ENCODE assay signal across 7 cellular contexts in genomic region chr1:206240288-206240687, GRCh38. TPM values are rescaled to one million over a fixed set of nuclear protein-coding genes. Genes with fewer than 3 reads are reported as not detected.
DNase-seq lines count a peak whose midpoint lies in the region; ATAC-seq, FAIRE-seq and TF ChIP-seq lines count a peak whose summit lies in the region.
"Not testable (repeated sequence)": the region's sequence is repeated elsewhere in the genome, so short reads cannot be mapped to it uniquely, and the experiment has no call there.

No MANE protein-coding gene starts in this region.

- not testable (repeated sequence) for H3K9me1 ChIP-seq in IMR-90 (ENCODE audit: insufficient read depth, low read length)

- not testable (repeated sequence) for H3K27ac ChIP-seq in IMR-90 (ENCODE audit: insufficient read depth, low read length); OCI-LY7 (ENCODE audit: low read depth, low read length, poor library complexity, severe bottlenecking); GM12878 (ENCODE audit: control insufficient read depth, insufficient read depth)

- not testable (repeated sequence) for H3K4ac ChIP-seq in IMR-90 (ENCODE audit: low read depth, low read length)

- TF ChIP-seq EP300 in GM12878 (IDR thresholded peaks at IDR 0.05; ENCODE audit: borderline replicate concordance in 1 of 2, control insufficient read depth in 1 of 2, low read depth in 2 of 2, low read length in 2 of 2) = not testable (repeated sequence)

- not testable (repeated sequence) for TF ChIP-seq RAD21 in IMR-90 (IDR thresholded peaks at IDR 0.05; ENCODE audit: low read length); GM12878 (IDR thresholded peaks at IDR 0.05; ENCODE audit: insufficient read depth, low read depth, low read length)

- not testable (repeated sequence) for H4K20me1 ChIP-seq in IMR-90 (ENCODE audit: insufficient read depth, low read length); OCI-LY7 (ENCODE audit: insufficient read depth, low read length); GM12878 (ENCODE audit: control insufficient read depth, insufficient read depth)

- H4K91ac ChIP-seq in IMR-90 (ENCODE audit: insufficient read depth, low read depth, low read length) = not testable (repeated sequence)

- not testable (repeated sequence) for H4K8ac ChIP-seq in IMR-90 (ENCODE audit: low read depth in 2 of 2, low read length in 2 of 2)

- H3K27me3 ChIP-seq in IMR-90 (ENCODE audit: control insufficient read depth, insufficient read depth, low read length); GM12878 (replicated peaks in 1 of 2; ENCODE audit: control insufficient read depth in 2 of 2, insufficient read depth in 2 of 2, low read length in 1 of 2): not testable (repeated sequence)

- not testable (repeated sequence) for H2BK120ac ChIP-seq in IMR-90 (ENCODE audit: low read depth, low read length)

- H3K4me1 ChIP-seq in IMR-90 (ENCODE audit: control insufficient read depth, insufficient read depth, low read length); GM12878 (ENCODE audit: control insufficient read depth, insufficient read depth, low read length): not testable (repeated sequence)
- peaks cover 11% of the 10 kb centered on the region for H3K4me1 ChIP-seq in OCI-LY7 (ENCODE audit: insufficient read depth, low read length, poor library complexity, severe bottlenecking)

- not testable (repeated sequence) for H3K79me2 ChIP-seq in OCI-LY7 (ENCODE audit: insufficient read depth, low read depth, low read length); GM12878 (ENCODE audit: control insufficient read depth, insufficient read depth, low read length)

- not testable (repeated sequence) for H3K9me2 ChIP-seq in OCI-LY7 (ENCODE audit: insufficient read depth, low read length)

- dilution Hi-C loops in IMR-90 (cut with HindIII; ENCODE audit: low sequenced_read_pairs, unreplicated experiment) = not testable (repeated sequence)

- not testable (repeated sequence) for H3K79me1 ChIP-seq in IMR-90 (ENCODE audit: low read depth in 1 of 2, low read length in 2 of 2)

- not testable (repeated sequence) for H3K18ac ChIP-seq in IMR-90 (ENCODE audit: low read depth, low read length)

- SMC1A ChIA-PET in GM12878 (lab: Charles Lee; ENCODE audit: uncharacterized antibody, unreplicated experiment) = not testable (repeated sequence)

- WGBS in IMR-90 (ENCODE audit: extremely low coverage in 2 of 2, insufficient read length in 1 of 2), 2 experiments = no CpG with 5 or more reads among the region's 4 CpGs
- WGBS in GM12878 (ENCODE audit: insufficient coverage, insufficient replicate concordance, low lambda C conversion rate, missing lambda C conversion rate) = 11% methylated on average over 3 of the region's 4 CpGs

- peak; percentile 47 for ATAC-seq in GM18502 (IDR thresholded peaks at IDR 0.05; ENCODE audit: poor library complexity, unreplicated experiment)
- peak; percentile 32 for ATAC-seq in GM21367 (IDR thresholded peaks at IDR 0.05; ENCODE audit: unreplicated experiment)
- ATAC-seq in HG03025 (IDR thresholded peaks at IDR 0.05; ENCODE audit: low FRiP score, unreplicated experiment) = peak; percentile 39
- not testable (repeated sequence) for ATAC-seq in IMR-90 (ENCODE audit: low read depth)
- ATAC-seq in GM12878 = peak; percentile 77

- not testable (repeated sequence) for H2AK5ac ChIP-seq in IMR-90 (ENCODE audit: low read depth, low read length)

- not testable (repeated sequence) for H3K36me3 ChIP-seq in IMR-90 (ENCODE audit: control insufficient read depth, insufficient read depth, low read length); OCI-LY7 (ENCODE audit: insufficient read depth, low read length); GM12878 (ENCODE audit: control insufficient read depth in 2 of 2, insufficient read depth in 2 of 2, low read length in 1 of 2)

- H3K4me2 ChIP-seq in IMR-90 (ENCODE audit: low read depth, low read length); OCI-LY7 (ENCODE audit: low read length); GM12878 (ENCODE audit: control insufficient read depth, insufficient read depth): not testable (repeated sequence)

- not testable (repeated sequence) for H2BK15ac ChIP-seq in IMR-90 (ENCODE audit: low read depth, low read length)

- H3K23ac ChIP-seq in IMR-90 (ENCODE audit: low read depth, low read length) = not testable (repeated sequence)

- H2AK9ac ChIP-seq in IMR-90 (replicated peaks; ENCODE audit: low read depth, low read length, poor library complexity) = not testable (repeated sequence)

- BruUV-seq in IMR-90 (replicated peaks; lab: Mats Ljungman, UMichigan); OCI-LY7 (replicated peaks; lab: Mats Ljungman, UMichigan); GM12878 (replicated peaks; lab: Mats Ljungman, UMichigan): not testable (repeated sequence)

- peak; percentile 18 for DNase-seq in IMR-90
- DNase-seq in OCI-LY7 (ENCODE audit: low spot score) = peak; percentile 7
- not testable (repeated sequence) for DNase-seq in GM12878 (ENCODE audit: low read depth, low spot score)
- peak; percentile 2 for DNase-seq in medulla oblongata (ENCODE audit: extremely low spot score)

- not testable (repeated sequence) for H2BK5ac ChIP-seq in IMR-90 (ENCODE audit: low read depth, low read length, poor library complexity, severe bottlenecking)

- not testable (repeated sequence) for FAIRE-seq in GM12878 (lab: Jason Lieb, UNC)

- not testable (repeated sequence) for H3K9me3 ChIP-seq in IMR-90 (ENCODE audit: control insufficient read depth, insufficient read depth, low read length); OCI-LY7 (ENCODE audit: low read length); GM12878 (replicated peaks; ENCODE audit: control insufficient read depth, insufficient read depth, low read length)

- TF ChIP-seq CTCF in IMR-90 (conservative IDR thresholded peaks at IDR 0.05; ENCODE audit: low read depth, low read length); OCI-LY7 (conservative IDR thresholded peaks at IDR 0.05; ENCODE audit: low read length); GM12878 (IDR thresholded peaks at IDR 0.05 in 2 of 3, conservative IDR thresholded peaks at IDR 0.05 in 1 of 3; ENCODE audit: control insufficient read depth in 2 of 3, extremely low read depth in 1 of 3, insufficient read depth in 1 of 3, low read depth in 3 of 3, low read length in 3 of 3): not testable (repeated sequence)

- in situ Hi-C loops in IMR-90 (cut with MboI; ENCODE audit: low sequenced_read_pairs); GM12878 (cut with MboI): not testable (repeated sequence)

- not testable (repeated sequence) for H3K9ac ChIP-seq in IMR-90 (ENCODE audit: low read depth, low read length); GM12878 (ENCODE audit: control insufficient read depth, insufficient read depth, low read length)

- intact Hi-C loops in IMR-90 (cut with micrococcal nuclease); OCI-LY7 (cut with micrococcal nuclease; ENCODE audit: unreplicated experiment); GM12878 (cut with micrococcal nuclease; ENCODE audit: unreplicated experiment): not testable (repeated sequence)

- CTCF ChIA-PET in IMR-90 (lab: Yijun Ruan, JAX); OCI-LY7 (lab: Charles Lee; ENCODE audit: unreplicated experiment); GM12878 (lab: Yijun Ruan, JAX): not testable (repeated sequence)

- H2BK20ac ChIP-seq in IMR-90 (ENCODE audit: low read depth, low read length) = not testable (repeated sequence)

- not testable (repeated sequence) for TF ChIP-seq POLR2A in IMR-90 (IDR thresholded peaks at IDR 0.05; ENCODE audit: low read depth, low read length); GM12878 (IDR thresholded peaks at IDR 0.05; ENCODE audit: low read depth, low read length)

- H3K4me3 ChIP-seq in IMR-90 (ENCODE audit: insufficient read depth, low read depth, low read length); OCI-LY7 (ENCODE audit: low read depth, low read length, poor library complexity, severe bottlenecking); GM12878: not testable (repeated sequence)

- H3K56ac ChIP-seq in IMR-90 (ENCODE audit: extremely low read depth, insufficient read depth, low read length) = not testable (repeated sequence)

- not testable (repeated sequence) for H3K14ac ChIP-seq in IMR-90 (replicated peaks; ENCODE audit: low read depth, low read length)

- H2AFZ ChIP-seq in IMR-90 (replicated peaks; ENCODE audit: low read length, poor library complexity); OCI-LY7 (ENCODE audit: low read length); GM12878 (ENCODE audit: control insufficient read depth, low read depth, low read length): not testable (repeated sequence)

- POLR2A ChIA-PET in IMR-90 (lab: Charles Lee; ENCODE audit: unreplicated experiment); OCI-LY7 (lab: Charles Lee); GM12878 (lab: Charles Lee): not testable (repeated sequence)

- H4K5ac ChIP-seq in IMR-90 (ENCODE audit: low read depth, low read length) = not testable (repeated sequence)

- RAD21 ChIA-PET in GM12878 (lab: Charles Lee; ENCODE audit: unreplicated experiment) = not testable (repeated sequence)

RNA-seq across cellular contexts. Expression of gene SRGAP2, which starts 36.9 kb away (rescaled TPM):
- total RNA-seq in IMR-90 (2012; rRNA removed) (33.3 and 50.3 TPM in 2 replicates), OCI-LY7 (2022) (82.5 and 90.1 TPM in 2 replicates), GM12878 (2014; rRNA removed) (8.6 and 9.8 TPM in 2 replicates), GM12878 (2014; rRNA removed; fragmentation: Illumina TruSeq; extraction: Trizol) (4.9 and 5.1 TPM in 2 replicates), GM12878 (2021) (11.6 and 13.6 TPM in 2 replicates)
- polyA plus RNA-seq in IMR-90 (2012; rRNA removed) (19.7 and 20.7 TPM in 2 replicates), GM12878 (2011; rRNA removed) (5.5 and 5.7 TPM in 2 replicates), GM12878 (2014; fragmentation: Illumina TruSeq; extraction: Trizol) (5.3 and 6.9 TPM in 2 replicates), GM12878 (2014; fragmentation: Nextera tagmentation; extraction: Ambion mirVana) (1 to 10 TPM; 1.2 to 2.5 TPM), GM12878 (2014; rRNA removed) (7.2 and 8.2 TPM in 2 replicates), GM12878 (2016; fragmentation: Nextera tagmentation; extraction: Ambion mirVana) (10 to 100 TPM; 12.1 to 15.0 TPM)
- 8.1 and 12.3 TPM in 2 replicates for polyA plus RNA-seq in IMR-90 (2012; cell fraction: cytosol; rRNA removed)
- 46.8 and 67.8 TPM in 2 replicates for polyA plus RNA-seq in IMR-90 (2012; cell fraction: nucleus; rRNA removed; ENCODE audit: low replicate concordance)
- 58.3 and 65.1 TPM in 2 replicates for total RNA-seq in OCI-LY7 (2014; rRNA removed; shearing (Covaris generic))
- 26.8 and 33.2 TPM in 2 replicates for total RNA-seq in GM12878 (2013; cell fraction: nucleolus; rRNA removed)
- 4.1 TPM for polyA plus RNA-seq in GM12878 (2011; ENCODE audit: low read depth)
- 8.2 and 8.6 TPM in 2 replicates for polyA plus RNA-seq in GM12878 (2011; cell fraction: cytosol; rRNA removed)
- polyA plus RNA-seq in GM12878 (2011; cell fraction: nucleus; rRNA removed) = 15.1 and 22.1 TPM in 2 replicates
- 6.8 and 7.0 TPM in 2 replicates for polyA plus RNA-seq in GM12878 (2012)
- 12.9 and 17.4 TPM in 2 replicates for polyA minus RNA-seq in GM12878 (2011; rRNA and poly(A)+ RNA removed)
- 5.3 and 5.5 TPM in 2 replicates for polyA minus RNA-seq in GM12878 (2011; cell fraction: cytosol; rRNA and poly(A)+ RNA removed)
- polyA minus RNA-seq in GM12878 (2011; cell fraction: nucleus; rRNA and poly(A)+ RNA removed) = 20.1 and 48.2 TPM in 2 replicates

RNA-seq across cellular contexts. Expression of gene FAM72A, which starts 37.6 kb away (rescaled TPM):
- total RNA-seq in IMR-90 (2012; rRNA removed) = 2.2 and 4.2 TPM in 2 replicates
- 3.8 and 5.0 TPM in 2 replicates for polyA plus RNA-seq in IMR-90 (2012; rRNA removed)
- polyA plus RNA-seq in IMR-90 (2012; cell fraction: cytosol; rRNA removed) = 2.3 and 2.4 TPM in 2 replicates
- polyA plus RNA-seq in IMR-90 (2012; cell fraction: nucleus; rRNA removed; ENCODE audit: low replicate concordance) = 2.4 and 6.2 TPM in 2 replicates
- total RNA-seq in OCI-LY7 (2014; rRNA removed; shearing (Covaris generic)) = 31.0 and 35.0 TPM in 2 replicates
- 60.1 and 78.2 TPM in 2 replicates for total RNA-seq in OCI-LY7 (2022)
- total RNA-seq in GM12878 (2013; cell fraction: nucleolus; rRNA removed) = 12.2 and 13.6 TPM in 2 replicates
- total RNA-seq in GM12878 (2014; rRNA removed) = 12.8 and 14.1 TPM in 2 replicates
- total RNA-seq in GM12878 (2014; rRNA removed; fragmentation: Illumina TruSeq; extraction: Trizol) = 17.4 and 19.3 TPM in 2 replicates
- 14.2 and 15.0 TPM in 2 replicates for total RNA-seq in GM12878 (2021)
- 3.1 TPM for polyA plus RNA-seq in GM12878 (2011; ENCODE audit: low read depth)
- 36.7 and 49.1 TPM in 2 replicates for polyA plus RNA-seq in GM12878 (2011; rRNA removed)
- 19.4 and 23.0 TPM in 2 replicates for polyA plus RNA-seq in GM12878 (2011; cell fraction: cytosol; rRNA removed)
- polyA plus RNA-seq in GM12878 (2011; cell fraction: nucleus; rRNA removed) = 19.2 and 26.0 TPM in 2 replicates
- polyA plus RNA-seq in GM12878 (2012) = 6.1 and 10.7 TPM in 2 replicates
- polyA plus RNA-seq in GM12878 (2014; fragmentation: Illumina TruSeq; extraction: Trizol) = 22.5 and 30.6 TPM in 2 replicates
- polyA plus RNA-seq in GM12878 (2014; fragmentation: Nextera tagmentation; extraction: Ambion mirVana) = 10 to 100 TPM in 1 of 2 experiments, 1 to 10 TPM in 1; 7.5 to 10.2 TPM
- polyA plus RNA-seq in GM12878 (2014; rRNA removed) = 15.7 and 19.7 TPM in 2 replicates
- polyA plus RNA-seq in GM12878 (2016; fragmentation: Nextera tagmentation; extraction: Ambion mirVana) = 10 to 100 TPM; 25.7 to 28.3 TPM
- 34.9 and 43.5 TPM in 2 replicates for polyA minus RNA-seq in GM12878 (2011; rRNA and poly(A)+ RNA removed)
- 9.0 and 10.8 TPM in 2 replicates for polyA minus RNA-seq in GM12878 (2011; cell fraction: cytosol; rRNA and poly(A)+ RNA removed)
- polyA minus RNA-seq in GM12878 (2011; cell fraction: nucleus; rRNA and poly(A)+ RNA removed) = 12.8 and 17.7 TPM in 2 replicates
